In genomic region chr15:30755036-30755687, GRCh38 we compare ENCODE assay signal across 8 cellular contexts.
A peak's percentile ranks its signal among the peaks of the same experiment; 100 is the strongest.
DNase-seq lines count a peak whose midpoint lies in the region; ATAC-seq, FAIRE-seq and TF ChIP-seq lines count a peak whose summit lies in the region.
"Not testable (repeated sequence)": the region's sequence is repeated elsewhere in the genome, so short reads cannot be mapped to it uniquely, and the experiment has no call there.

No MANE protein-coding gene starts in this region.

- not testable (repeated sequence) for H3K4me3 ChIP-seq in lung, upper lobe of right lung

- not testable (repeated sequence) for H3K27me3 ChIP-seq in lung (ENCODE audit: control insufficient read depth, insufficient read depth); upper lobe of right lung

- TF ChIP-seq CTCF in lung (IDR thresholded peaks at IDR 0.05; ENCODE audit: control extremely low read depth, extremely low read depth): not testable (repeated sequence)
- peak; percentile 46 for TF ChIP-seq CTCF in upper lobe of right lung (IDR thresholded peaks at IDR 0.05)

- not testable (repeated sequence) for H3K27ac ChIP-seq in lung (ENCODE audit: low read depth in 1 of 2, low read length in 1 of 2); upper lobe of right lung

- not testable (repeated sequence) for H3K9me3 ChIP-seq in lung (ENCODE audit: control insufficient read depth in 2 of 2, insufficient read depth in 1 of 2, low read length in 1 of 2); upper lobe of right lung

- not testable (repeated sequence) for H3K36me3 ChIP-seq in lung (ENCODE audit: control insufficient read depth in 2 of 2, insufficient read depth in 2 of 2, low read length in 2 of 2); upper lobe of right lung

- intact Hi-C loops in upper lobe of right lung (cut with DNase I): not testable (repeated sequence)

- DNase-seq in T-helper 2 cell (peak in 4 of 5 experiments; percentile 28 to 67 (median 62)), activated T-helper 1 cell treated with Interleukin-2 at 50 U/mL for 16 hours (ENCODE audit: low read depth) (peak; percentile 36), lung (ENCODE audit: low spot score) (peak; percentile 57), upper lobe of right lung (peak; percentile 82)
- DNase-seq in stimulated activated CD4-positive, alpha-beta T cell treated with anti-CD3 and anti-CD28 coated beads, Interleukin-1b, Interleukin-23, amount 100 ng/mL, for 4 hours (ENCODE audit: low read depth in 2 of 2): peak; percentile 39 to 71

- WGBS in lung, 2 donors: 14 to 22% methylated on average over 3 to 4 of the region's 7 CpGs

- peak; percentile 90 for FAIRE-seq in endometrium (lab: Jason Lieb, UNC)

- ATAC-seq in GM18508 (IDR thresholded peaks at IDR 0.05; ENCODE audit: insufficient read depth, unreplicated experiment) (peak; percentile 65), HG02763 (IDR thresholded peaks at IDR 0.05; ENCODE audit: unreplicated experiment) (peak; percentile 79), lung (ENCODE audit: insufficient read depth, low FRiP score) (peak; percentile 82), upper lobe of right lung (peak; percentile 93)

- H3K4me1 ChIP-seq in lung (ENCODE audit: control insufficient read depth in 2 of 2, insufficient read depth in 2 of 2, low read length in 2 of 2); upper lobe of right lung: not testable (repeated sequence)
